ENCODE assay signal across 36 cellular contexts in the genomic region with DNA sequence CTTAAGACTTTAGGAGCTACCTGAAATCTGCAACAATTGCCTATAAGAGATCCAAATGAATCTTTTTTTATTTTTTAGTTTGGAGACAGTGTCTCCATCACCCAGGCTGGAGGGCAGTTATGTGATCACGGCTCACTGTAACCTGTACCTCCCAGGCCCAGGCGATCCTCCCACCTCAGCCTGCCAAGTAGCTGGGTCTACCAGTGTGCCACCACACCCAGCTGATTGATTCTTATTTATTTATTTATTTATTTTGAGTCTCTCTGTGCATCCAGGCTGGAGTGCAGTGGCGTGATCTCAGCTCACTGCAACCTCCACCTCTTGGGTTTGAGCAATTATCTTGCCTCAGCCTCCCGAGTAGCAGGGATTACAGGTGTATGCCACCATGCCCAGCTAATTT.
"Had no signal": no experiment of that assay in that cellular context is flagged by ENCODE, and none has a peak within 500 bp of the region (broad histone marks: within the 10 kb centered on the region; RNA-seq: fewer than 3 reads in every experiment).

No MANE protein-coding gene starts in this region.

- H3K4me3 Mint-ChIP-seq: activated B cell treated with CpG ODN at 0.5 μM for 24 hours; activated CD4-positive, alpha-beta memory T cell treated with anti-CD3 and anti-CD28 coated beads for 36 hours; activated CD4-positive, alpha-beta T cell treated with anti-CD3 and anti-CD28 coated beads, Interleukin-2, amount 10 ng/mL, durations not matched to agents 24 days and 14 days; activated CD8-positive, alpha-beta T cell treated with anti-CD3 and anti-CD28 coated beads for 36 hours; activated naive CD4-positive, alpha-beta T cell treated with anti-CD3 and anti-CD28 coated beads for 36 hours; activated naive CD8-positive, alpha-beta T cell treated with anti-CD3 and anti-CD28 coated beads for 36 hours; activated T-cell treated with anti-CD3 and anti-CD28 coated beads, Interleukin-2, amount 50 U/mL, for 4 hours; activated T-cell treated with anti-CD3 and anti-CD28 coated beads, Interleukin-2, amount 50 U/mL, for 72 hours; activated T-helper 1 cell treated with anti-CD3 and anti-CD28 coated beads, Interleukin-12 subunit alpha, Interleukin-12 subunit beta, Interleukin-2, Interleukin-4 antibody, amounts not matched to agents 30 ng/mL and 10 ng/mL and 1 ng/mL, durations not matched to agents 14 hours and 24 hours and 36 hours; activated T-helper 17 cell treated with anti-CD3 and anti-CD28 coated beads, Interleukin-2, amount 50 U/mL, for 72 hours; brain; central memory CD8-positive, alpha-beta T cell; T-helper 2 cell treated with Interferon-gamma antibody and Interleukin-4, amounts not matched to agents 5 μg/mL and 100 μg/mL, for 36 hours had no signal

- H3K4me3 ChIP-seq: adrenal gland, cardiac muscle cell had no signal

- H3K9me3 ChIP-seq: adrenal gland had no signal

- H3K4me1 Mint-ChIP-seq: activated CD4-positive, alpha-beta T cell treated with anti-CD3 and anti-CD28 coated beads, Interleukin-2, amount 10 ng/mL, durations not matched to agents 24 days and 14 days; activated T-helper 17 cell treated with anti-CD3 and anti-CD28 coated beads, Interleukin-2, amount 50 U/mL, for 72 hours had no signal

- DNase-seq: activated B cell treated with CpG ODN at 0.5 μM for 24 hours; activated CD4-positive, alpha-beta memory T cell treated with anti-CD3 and anti-CD28 coated beads for 36 hours; activated CD4-positive, alpha-beta T cell treated with anti-CD3 and anti-CD28 coated beads for 4 hours; activated CD4-positive, alpha-beta T cell treated with anti-CD3 and anti-CD28 coated beads, Interleukin-2, amount 10 ng/mL, durations not matched to agents 24 days and 14 days; activated CD4-positive, alpha-beta T cell treated with anti-CD3 and anti-CD28 coated beads, Interleukin-2, amount 50 U/mL, for 1 hour; activated CD4-positive, alpha-beta T cell treated with anti-CD3 and anti-CD28 coated beads, Interleukin-2, amount 50 U/mL, for 4 hours; activated CD4-positive, CD25-positive, alpha-beta regulatory T cell treated with anti-CD3 and anti-CD28 coated beads, Interleukin-2, amount 50 U/mL, for 72 hours; activated CD8-positive, alpha-beta memory T cell treated with anti-CD3 and anti-CD28 coated beads, Interleukin-2, amount 50 U/mL, for 4 hours; activated CD8-positive, alpha-beta T cell treated with anti-CD3 and anti-CD28 coated beads for 36 hours; activated effector memory CD4-positive, alpha-beta T cell treated with anti-CD3 and anti-CD28 coated beads, Interleukin-2, amount 50 U/mL, for 16 hours; activated gamma-delta T cell treated with Interleukin-2 at 50 U/mL for 16 hours; activated naive CD4-positive, alpha-beta T cell; activated naive CD4-positive, alpha-beta T cell treated with anti-CD3 and anti-CD28 coated beads for 36 hours; activated naive CD4-positive, alpha-beta T cell treated with anti-CD3 and anti-CD28 coated beads, Interleukin-2, amount 50 U/mL, for 16 hours; activated naive CD8-positive, alpha-beta T cell treated with anti-CD3 and anti-CD28 coated beads for 36 hours; activated T-cell treated with anti-CD3 and anti-CD28 coated beads for 4 hours; activated T-cell treated with anti-CD3 and anti-CD28 coated beads, Interleukin-2, amount 50 U/mL, for 1 hour; activated T-cell treated with anti-CD3 and anti-CD28 coated beads, Interleukin-2, amount 50 U/mL, for 4 hours; activated T-cell treated with anti-CD3 and anti-CD28 coated beads, Interleukin-2, amount 50 U/mL, for 72 hours; adrenal gland; amniotic stem cell; aorta; caudate nucleus; cerebellar nuclear complex; T-helper 2 cell; T-helper 9 cell had no signal

- H3K9me3 Mint-ChIP-seq: activated CD4-positive, alpha-beta T cell treated with anti-CD3 and anti-CD28 coated beads, Interleukin-2, amount 10 ng/mL, durations not matched to agents 24 days and 14 days; activated T-helper 17 cell treated with anti-CD3 and anti-CD28 coated beads, Interleukin-2, amount 50 U/mL, for 72 hours; central memory CD8-positive, alpha-beta T cell had no signal

- H3K36me3 ChIP-seq: adrenal gland, cardiac muscle cell had no signal

- H3K27me3 ChIP-seq: adrenal gland, cardiac muscle cell had no signal

- ATAC-seq: activated CD8-positive, alpha-beta T cell treated with anti-CD3 and anti-CD28 coated beads for 36 hours; activated naive CD4-positive, alpha-beta T cell treated with anti-CD3 and anti-CD28 coated beads, Interleukin-2, amount 50 U/mL, for 72 hours; activated T-cell treated with anti-CD3 and anti-CD28 coated beads, Interleukin-2, amount 50 U/mL, for 4 hours; activated T-cell treated with anti-CD3 and anti-CD28 coated beads, Interleukin-2, amount 50 U/mL, for 72 hours; activated T-helper 17 cell treated with anti-CD3 and anti-CD28 coated beads, Interleukin-2, amount 50 U/mL, for 72 hours had no signal

- FAIRE-seq: bronchial epithelial cell, TTC549 had no signal

- H3K27ac Mint-ChIP-seq: activated B cell treated with CpG ODN at 0.5 μM for 24 hours; activated CD4-positive, alpha-beta memory T cell treated with anti-CD3 and anti-CD28 coated beads for 36 hours; activated CD4-positive, alpha-beta T cell treated with anti-CD3 and anti-CD28 coated beads, Interleukin-2, amount 10 ng/mL, durations not matched to agents 24 days and 14 days; activated CD8-positive, alpha-beta T cell treated with anti-CD3 and anti-CD28 coated beads for 36 hours; activated naive CD4-positive, alpha-beta T cell treated with anti-CD3 and anti-CD28 coated beads for 36 hours; activated naive CD4-positive, alpha-beta T cell treated with anti-CD3 and anti-CD28 coated beads, Interleukin-2, amount 50 U/mL, for 72 hours; activated naive CD8-positive, alpha-beta T cell treated with anti-CD3 and anti-CD28 coated beads for 36 hours; activated T-cell treated with anti-CD3 and anti-CD28 coated beads, Interleukin-2, amount 50 U/mL, for 72 hours; activated T-helper 1 cell treated with anti-CD3 and anti-CD28 coated beads, Interleukin-12 subunit alpha, Interleukin-12 subunit beta, Interleukin-2, Interleukin-4 antibody, amounts not matched to agents 30 ng/mL and 10 ng/mL and 1 ng/mL, durations not matched to agents 14 hours and 24 hours and 36 hours; activated T-helper 17 cell treated with anti-CD3 and anti-CD28 coated beads, Interleukin-2, amount 50 U/mL, for 72 hours; brain; T-helper 2 cell treated with Interferon-gamma antibody and Interleukin-4, amounts not matched to agents 5 μg/mL and 100 μg/mL, for 36 hours had no signal

- H3K27ac ChIP-seq: adrenal gland, cardiac muscle cell, VCaP had no signal

- H3K27me3 Mint-ChIP-seq: activated B cell treated with CpG ODN at 0.5 μM for 24 hours; activated CD4-positive, alpha-beta memory T cell treated with anti-CD3 and anti-CD28 coated beads for 36 hours; activated CD4-positive, alpha-beta T cell treated with anti-CD3 and anti-CD28 coated beads, Interleukin-2, amount 10 ng/mL, durations not matched to agents 24 days and 14 days; activated CD8-positive, alpha-beta T cell treated with anti-CD3 and anti-CD28 coated beads for 36 hours; activated naive CD8-positive, alpha-beta T cell treated with anti-CD3 and anti-CD28 coated beads for 36 hours; activated T-helper 17 cell treated with anti-CD3 and anti-CD28 coated beads, Interleukin-2, amount 50 U/mL, for 72 hours; brain; central memory CD8-positive, alpha-beta T cell had no signal
